In genomic region chr15:58114388-58114787, GRCh38 we compare ENCODE assay signal across 28 cellular contexts.
"Had no signal": no experiment of that assay in that cellular context is flagged by ENCODE, and none has a peak within 500 bp of the region (broad histone marks: within the 10 kb centered on the region; RNA-seq: fewer than 3 reads in every experiment).

No MANE protein-coding gene starts in this region.

- H3K27ac Mint-ChIP-seq: stimulated activated effector memory CD8-positive, alpha-beta T cell treated with anti-CD3 and anti-CD28 coated beads, Interleukin-12 subunit alpha, Interleukin-12 subunit beta, amount 100 ng/mL, for 72 hours; stimulated activated memory B cell treated with anti-CD40 and anti-IgM and Interleukin-4, amounts not matched to agents 10 μg/mL and 1 μg/mL and 100 μg/mL, for 72 hours; stimulated activated naive B cell treated with anti-CD40 and anti-IgM and Interleukin-4, amounts not matched to agents 10 μg/mL and 1 μg/mL and 100 μg/mL, for 72 hours; stimulated activated naive CD8-positive, alpha-beta T cell treated with anti-CD3 and anti-CD28 coated beads, Interleukin-15, Interleukin-2, amounts not matched to agents 100 ng/mL and 50 ng/mL, for 24 hours; type B pancreatic cell had no signal

- H3K4me3 ChIP-seq: stomach, suprapubic skin, testis, thoracic aorta, thyroid gland, tibial artery, tibial nerve, transverse colon, upper lobe of left lung, upper lobe of right lung, uterus, vagina had no signal

- H3K9me3 Mint-ChIP-seq: stimulated activated effector memory CD8-positive, alpha-beta T cell treated with anti-CD3 and anti-CD28 coated beads, Interleukin-12 subunit alpha, Interleukin-12 subunit beta, amount 100 ng/mL, for 72 hours; stimulated activated memory B cell treated with anti-CD40 and anti-IgM and Interleukin-4, amounts not matched to agents 10 μg/mL and 1 μg/mL and 100 μg/mL, for 72 hours; stimulated activated naive B cell treated with anti-CD40 and anti-IgM and Interleukin-4, amounts not matched to agents 10 μg/mL and 1 μg/mL and 100 μg/mL, for 72 hours; stimulated activated naive CD8-positive, alpha-beta T cell treated with anti-CD3 and anti-CD28 coated beads, Interleukin-15, amount 100 ng/mL, for 72 hours; stimulated activated naive CD8-positive, alpha-beta T cell treated with anti-CD3 and anti-CD28 coated beads, Interleukin-15, Interleukin-2, amounts not matched to agents 100 ng/mL and 50 ng/mL, for 24 hours had no signal

- H3K27me3 ChIP-seq: stomach, testis, thyroid gland, tibial artery, tibial nerve, upper lobe of left lung, upper lobe of right lung, uterus, vagina had no signal

- H3K36me3 Mint-ChIP-seq: stimulated activated effector memory CD8-positive, alpha-beta T cell treated with anti-CD3 and anti-CD28 coated beads, Interleukin-12 subunit alpha, Interleukin-12 subunit beta, amount 100 ng/mL, for 72 hours; stimulated activated memory B cell treated with anti-CD40 and anti-IgM and Interleukin-4, amounts not matched to agents 10 μg/mL and 1 μg/mL and 100 μg/mL, for 72 hours; stimulated activated naive B cell treated with anti-CD40 and anti-IgM and Interleukin-4, amounts not matched to agents 10 μg/mL and 1 μg/mL and 100 μg/mL, for 72 hours; type B pancreatic cell had no signal

- H3K27ac ChIP-seq: stomach, suprapubic skin, testis, thoracic aorta, thyroid gland, tibial artery, tibial nerve, transverse colon, upper lobe of left lung, upper lobe of right lung, uterus, vagina had no signal

- ATAC-seq: stimulated activated effector memory CD8-positive, alpha-beta T cell treated with anti-CD3 and anti-CD28 coated beads, Interleukin-12 subunit alpha, Interleukin-12 subunit beta, amount 100 ng/mL, for 72 hours; stimulated activated memory B cell treated with anti-CD40 and anti-IgM and Interleukin-4, amounts not matched to agents 10 μg/mL and 1 μg/mL and 100 μg/mL, for 72 hours; stimulated activated naive B cell treated with anti-CD40 and anti-IgM and Interleukin-4, amounts not matched to agents 10 μg/mL and 1 μg/mL and 100 μg/mL, for 72 hours; stimulated activated naive CD8-positive, alpha-beta T cell treated with anti-CD3 and anti-CD28 coated beads, Interleukin-15, amount 100 ng/mL, for 72 hours; stimulated activated naive CD8-positive, alpha-beta T cell treated with anti-CD3 and anti-CD28 coated beads, Interleukin-15, Interleukin-2, amounts not matched to agents 100 U/mL and 50 U/mL, for 24 hours had no signal

- H3K9me3 ChIP-seq: stomach, suprapubic skin, testis, thoracic aorta, thyroid gland, tibial artery, tibial nerve, transverse colon, upper lobe of left lung, upper lobe of right lung, uterus, vagina had no signal

- H3K36me3 ChIP-seq: stomach, suprapubic skin, thoracic aorta, thyroid gland, tibial artery, tibial nerve, transverse colon, upper lobe of left lung, upper lobe of right lung, uterus, vagina had no signal

- H3K4me3 Mint-ChIP-seq: stimulated activated effector memory CD8-positive, alpha-beta T cell treated with anti-CD3 and anti-CD28 coated beads, Interleukin-12 subunit alpha, Interleukin-12 subunit beta, amount 100 ng/mL, for 72 hours; stimulated activated memory B cell treated with anti-CD40 and anti-IgM and Interleukin-4, amounts not matched to agents 10 μg/mL and 1 μg/mL and 100 μg/mL, for 72 hours; stimulated activated naive B cell treated with anti-CD40 and anti-IgM and Interleukin-4, amounts not matched to agents 10 μg/mL and 1 μg/mL and 100 μg/mL, for 72 hours; stimulated activated naive CD8-positive, alpha-beta T cell treated with anti-CD3 and anti-CD28 coated beads, Interleukin-15, amount 100 ng/mL, for 72 hours; stimulated activated naive CD8-positive, alpha-beta T cell treated with anti-CD3 and anti-CD28 coated beads, Interleukin-15, Interleukin-2, amounts not matched to agents 100 ng/mL and 50 ng/mL, for 24 hours; type B pancreatic cell had no signal

- DNase-seq: stimulated activated CD4-positive, alpha-beta T cell treated with anti-CD3 and anti-CD28 coated beads, Interleukin-2, amount 100 ng/mL, for 48 hours; stimulated activated CD4-positive, alpha-beta T cell treated with anti-CD3 and anti-CD28 coated beads, Interleukin-4, amount 100 ng/mL, for 1 hour; stimulated activated CD4-positive, alpha-beta T cell treated with anti-CD3 and anti-CD28 coated beads, Interleukin-4, amount 100 ng/mL, for 24 hours; stimulated activated CD4-positive, alpha-beta T cell treated with anti-CD3 and anti-CD28 coated beads, Interleukin-4, amount 100 ng/mL, for 4 hours; stimulated activated CD8-positive, alpha-beta memory T cell treated with anti-CD3 and anti-CD28 coated beads, Interleukin-4, amount 100 ng/mL, for 48 hours; stimulated activated naive B cell treated with anti-CD40 and anti-IgM and Interleukin-4, amounts not matched to agents 10 μg/mL and 1 μg/mL and 100 μg/mL, for 72 hours; stimulated activated naive CD4-positive, alpha-beta T cell; stimulated activated naive CD4-positive, alpha-beta T cell treated with Interleukin-2 at 50 U/mL for 16 hours; stimulated activated naive CD8-positive, alpha-beta T cell treated with anti-CD3 and anti-CD28 coated beads, Interleukin-15, amount 100 ng/mL, for 72 hours; stimulated activated naive CD8-positive, alpha-beta T cell treated with anti-CD3 and anti-CD28 coated beads, Interleukin-15, Interleukin-2, amounts not matched to agents 100 U/mL and 50 U/mL, for 24 hours; stomach; substantia nigra; testis; thyroid gland; tibial artery; transverse colon; upper lobe of left lung; upper lobe of right lung; uterus had no signal

- H3K4me1 ChIP-seq: stomach, suprapubic skin, testis, thyroid gland, tibial artery, tibial nerve, transverse colon, upper lobe of left lung, upper lobe of right lung, uterus, vagina had no signal

- H3K4me1 Mint-ChIP-seq: stimulated activated effector memory CD8-positive, alpha-beta T cell treated with anti-CD3 and anti-CD28 coated beads, Interleukin-12 subunit alpha, Interleukin-12 subunit beta, amount 100 ng/mL, for 72 hours; stimulated activated memory B cell treated with anti-CD40 and anti-IgM and Interleukin-4, amounts not matched to agents 10 μg/mL and 1 μg/mL and 100 μg/mL, for 72 hours; stimulated activated naive B cell treated with anti-CD40 and anti-IgM and Interleukin-4, amounts not matched to agents 10 μg/mL and 1 μg/mL and 100 μg/mL, for 72 hours; stimulated activated naive CD8-positive, alpha-beta T cell treated with anti-CD3 and anti-CD28 coated beads, Interleukin-15, amount 100 ng/mL, for 72 hours had no signal

- FAIRE-seq: urothelium cell line had no signal
